24 cellular contexts compared by ENCODE assay signal in genomic region chr4:151804821-151805220, GRCh38.
"Had no signal": no experiment of that assay in that cellular context is flagged by ENCODE, and none has a peak within 500 bp of the region (broad histone marks: within the 10 kb centered on the region; RNA-seq: fewer than 3 reads in every experiment).

No MANE protein-coding gene starts in this region.

- H3K27me3 Mint-ChIP-seq: activated naive CD4-positive, alpha-beta T cell treated with anti-CD3 and anti-CD28 coated beads, Interleukin-2, amount 50 U/mL, for 24 hours; naive thymus-derived CD8-positive, alpha-beta T cell had no signal

- FAIRE-seq: kidney, pancreas, TTC549, urothelium cell line had no signal

- H3K9me3 ChIP-seq: adrenal gland, body of pancreas, left lung, mucosa of descending colon, pancreas, tibial artery had no signal

- H3K36me3 Mint-ChIP-seq: activated naive CD4-positive, alpha-beta T cell treated with anti-CD3 and anti-CD28 coated beads, Interleukin-2, amount 50 U/mL, for 24 hours; memory B cell; naive thymus-derived CD8-positive, alpha-beta T cell had no signal

- DNase-seq: activated CD4-positive, alpha-beta T cell treated with anti-CD3 and anti-CD28 coated beads, Interleukin-2, amount 50 U/mL, for 4 hours; activated effector memory CD4-positive, alpha-beta T cell treated with anti-CD3 and anti-CD28 coated beads, Interleukin-2, amount 50 U/mL, for 16 hours; activated T-cell treated with anti-CD3 and anti-CD28 coated beads, Interleukin-2, amount 50 U/mL, for 72 hours; adrenal gland; body of pancreas; dorsolateral prefrontal cortex; foreskin keratinocyte; glutamatergic neuron; hypothalamus; kidney; left lung; mucosa of descending colon; naive thymus-derived CD8-positive, alpha-beta T cell; pancreas; stimulated activated CD4-positive, alpha-beta T cell treated with anti-CD3 and anti-CD28 coated beads, Interleukin-12 subunit alpha, Interleukin-12 subunit beta, amount 100 ng/mL, for 4 hours; stimulated activated CD4-positive, alpha-beta T cell treated with anti-CD3 and anti-CD28 coated beads, Interleukin-1b, Interleukin-23, amount 100 ng/mL, for 48 hours; stimulated activated naive CD4-positive, alpha-beta T cell treated with Interleukin-2 at 50 U/mL for 16 hours; substantia nigra; tibial artery had no signal

- H3K9me3 Mint-ChIP-seq: activated naive CD4-positive, alpha-beta T cell treated with anti-CD3 and anti-CD28 coated beads, Interleukin-2, amount 50 U/mL, for 24 hours; activated T-cell treated with anti-CD3 and anti-CD28 coated beads, Interleukin-2, amount 50 U/mL, for 72 hours; T-helper 2 cell treated with Interferon-gamma antibody and Interleukin-4, amounts not matched to agents 5 μg/mL and 100 μg/mL, for 36 hours had no signal

- H3K4me1 Mint-ChIP-seq: activated naive CD4-positive, alpha-beta T cell treated with anti-CD3 and anti-CD28 coated beads, Interleukin-2, amount 50 U/mL, for 24 hours; memory B cell; naive thymus-derived CD8-positive, alpha-beta T cell had no signal

- H3K4me3 ChIP-seq: adrenal gland, body of pancreas, dorsolateral prefrontal cortex, left lung, mucosa of descending colon, pancreas, tibial artery had no signal

- H3K4me1 ChIP-seq: body of pancreas, foreskin keratinocyte, pancreas had no signal

- H3K4me3 Mint-ChIP-seq: activated naive CD4-positive, alpha-beta T cell treated with anti-CD3 and anti-CD28 coated beads, Interleukin-2, amount 50 U/mL, for 24 hours; activated T-cell treated with anti-CD3 and anti-CD28 coated beads, Interleukin-2, amount 50 U/mL, for 72 hours; memory B cell; naive thymus-derived CD8-positive, alpha-beta T cell; T-helper 2 cell treated with Interferon-gamma antibody and Interleukin-4, amounts not matched to agents 5 μg/mL and 100 μg/mL, for 36 hours had no signal

- H3K27ac ChIP-seq: adrenal gland, body of pancreas, dorsolateral prefrontal cortex, foreskin keratinocyte, left lung, pancreas, tibial artery had no signal

- H3K36me3 ChIP-seq: adrenal gland, left lung, pancreas, tibial artery had no signal

- H3K27ac Mint-ChIP-seq: activated naive CD4-positive, alpha-beta T cell treated with anti-CD3 and anti-CD28 coated beads, Interleukin-2, amount 50 U/mL, for 24 hours; activated T-cell treated with anti-CD3 and anti-CD28 coated beads, Interleukin-2, amount 50 U/mL, for 72 hours; memory B cell; T-helper 2 cell treated with Interferon-gamma antibody and Interleukin-4, amounts not matched to agents 5 μg/mL and 100 μg/mL, for 36 hours had no signal

- H3K27me3 ChIP-seq: adrenal gland, body of pancreas, dorsolateral prefrontal cortex, left lung, pancreas, tibial artery had no signal

- ATAC-seq: activated T-cell treated with anti-CD3 and anti-CD28 coated beads, Interleukin-2, amount 50 U/mL, for 72 hours; body of pancreas; foreskin keratinocyte; left lung; mucosa of descending colon; naive thymus-derived CD8-positive, alpha-beta T cell; pancreas had no signal
